7 cellular contexts compared by ENCODE assay signal in the genomic region with DNA sequence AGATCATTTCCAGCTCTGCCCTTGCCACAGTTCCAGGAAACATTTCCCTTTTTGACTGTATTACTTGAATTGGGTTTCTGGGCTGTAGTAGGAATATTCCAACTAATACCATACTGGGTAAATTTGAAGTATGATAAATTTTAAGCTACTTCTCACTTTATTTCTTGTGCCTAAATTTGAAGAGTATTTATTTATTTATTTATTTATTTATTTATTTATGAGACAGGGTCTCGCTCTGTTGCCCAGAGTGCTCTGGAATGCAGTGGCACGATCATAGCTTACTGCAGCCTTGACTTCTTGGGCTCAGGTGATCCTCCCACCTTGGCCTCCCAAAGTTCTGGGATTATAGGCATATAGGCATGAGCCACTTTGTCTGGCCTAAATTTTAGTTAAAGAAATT.
"Had no signal": no experiment of that assay in that cellular context is flagged by ENCODE, and none has a peak within 500 bp of the region (broad histone marks: within the 10 kb centered on the region; RNA-seq: fewer than 3 reads in every experiment).

No MANE protein-coding gene starts in this region.

- H3K9ac ChIP-seq: GM23248 had no signal

- H3K4me3 ChIP-seq: GM23248, HAP-1, K562 had no signal

- H3K27ac ChIP-seq: GM23248 had no signal

- H2AFZ ChIP-seq: GM23248 had no signal

- H3K36me3 ChIP-seq: HAP-1 had no signal

- ATAC-seq: HCT116, K562 had no signal

- DNase-seq: GM23248, GOT3, H7, KG1 had no signal

- H3K9me3 ChIP-seq: HAP-1 had no signal
